ENCODE assay signal across 26 cellular contexts in genomic region chr2:222946700-222947278, GRCh38.
DNase-seq lines count a peak whose midpoint lies in the region; ATAC-seq, FAIRE-seq and TF ChIP-seq lines count a peak whose summit lies in the region.
"Had no signal": no experiment of that assay in that cellular context is flagged by ENCODE, and none has a peak within 500 bp of the region (broad histone marks: within the 10 kb centered on the region; RNA-seq: fewer than 3 reads in every experiment).

No MANE protein-coding gene starts in this region.

- no peaks in the 10 kb centered on the region for H3K9me2 ChIP-seq in SK-N-SH

- H3K4me3 ChIP-seq in SK-N-SH (ENCODE audit: low read depth in 2 of 2, low read length in 1 of 2) (no peak overlapping the region), astrocyte (ENCODE audit: insufficient read depth, low read depth, low read length) (no peak overlapping the region)
- H3K4me3 ChIP-seq: hepatocyte, prostate gland, vagina had no signal

- TF ChIP-seq EP300 in SK-N-SH (IDR thresholded peaks at IDR 0.05; ENCODE audit: borderline replicate concordance in 1 of 2, low read depth in 1 of 2, low read length in 1 of 2), result no peak

- H3K4me1 Mint-ChIP-seq in astrocyte (ENCODE audit: low read depth, unreplicated experiment), result peaks cover 63% of the 10 kb centered on the region
- peaks cover 15% of the 10 kb centered on the region for H3K4me1 Mint-ChIP-seq in activated CD4-positive, alpha-beta memory T cell treated with anti-CD3 and anti-CD28 coated beads for 36 hours (ENCODE audit: low read depth)
- H3K4me1 Mint-ChIP-seq: T-cell had no signal

- H3K36me3 Mint-ChIP-seq in astrocyte (ENCODE audit: low read depth, unreplicated experiment), result no peaks in the 10 kb centered on the region
- H3K36me3 Mint-ChIP-seq in activated CD4-positive, alpha-beta memory T cell treated with anti-CD3 and anti-CD28 coated beads for 36 hours, result peaks cover under 1% of the 10 kb centered on the region
- H3K36me3 Mint-ChIP-seq: activated naive CD8-positive, alpha-beta T cell had no signal

- 95% methylated on average over 6 of the region's 7 CpGs for WGBS in SK-N-SH (ENCODE audit: low lambda C conversion rate)

- H3K79me2 ChIP-seq in SK-N-SH (ENCODE audit: insufficient read depth) (no peaks in the 10 kb centered on the region), astrocyte (ENCODE audit: insufficient read depth, low read length) (no peaks in the 10 kb centered on the region)
- H3K79me2 ChIP-seq: hepatocyte had no signal

- DNase-seq in SK-N-SH (no peak), astrocyte (ENCODE audit: low read depth) (peak; percentile 30), left lobe of liver (ENCODE audit: low spot score) (no peak), NCI-H187 (lab: John Stamatoyannopoulos, UW) (no peak), MV-4-11 (lab: John Stamatoyannopoulos, UW) (no peak)
- no peak for DNase-seq in stimulated activated naive CD8-positive, alpha-beta T cell treated with anti-CD3 and anti-CD28 coated beads, Interleukin-15, Interleukin-2, amounts not matched to agents 100 U/mL and 50 U/mL, for 24 hours
- no peak for DNase-seq in activated CD4-positive, alpha-beta memory T cell treated with anti-CD3 and anti-CD28 coated beads for 36 hours
- DNase-seq: activated CD4-positive, alpha-beta memory T cell treated with anti-CD3 and anti-CD28 coated beads, Interleukin-2, amount 10 ng/mL, durations not matched to agents 7 days and 5 days; activated T-cell treated with anti-CD3 and anti-CD28 coated beads, Interleukin-2, amount 50 U/mL, for 4 hours; BE2C; Caco-2; GDM1; H9; KG1; NCI-H1092 treated with DMSO at 0.1 percent for 48 hours; NCI-H2081 treated with DMSO at 0.1 percent for 48 hours; NCI-H510A; Right ventricle myocardium superior; stimulated activated CD4-positive, alpha-beta T cell treated with anti-CD3 and anti-CD28 coated beads, Interleukin-4, amount 100 ng/mL, for 4 hours; T-cell had no signal

- no peak for FAIRE-seq in astrocyte (lab: Jason Lieb, UNC)

- H3K36me3 ChIP-seq in SK-N-SH (replicated peaks in 1 of 2; ENCODE audit: control insufficient read depth in 1 of 2, insufficient read depth in 2 of 2, low read length in 1 of 2) (peaks cover 0 to 2% of the 10 kb centered on the region in 2 experiments), astrocyte (ENCODE audit: insufficient read depth, low read length) (no peaks in the 10 kb centered on the region)
- H3K36me3 ChIP-seq: BE2C, prostate gland had no signal

- ATAC-seq in SK-N-SH treated with all-trans-retinoic acid at 6 μM for 48 hours (no peak), left lobe of liver (peak; percentile 29)
- ATAC-seq in stimulated activated naive CD8-positive, alpha-beta T cell treated with anti-CD3 and anti-CD28 coated beads, Interleukin-15, Interleukin-2, amounts not matched to agents 100 U/mL and 50 U/mL, for 24 hours, result peak; percentile 32
- ATAC-seq: activated T-cell treated with anti-CD3 and anti-CD28 coated beads, Interleukin-2, amount 50 U/mL, for 4 hours had no signal

- H3K4me3 Mint-ChIP-seq in astrocyte (ENCODE audit: unreplicated experiment), result no peak overlapping the region
- no peak overlapping the region for H3K4me3 Mint-ChIP-seq in activated CD4-positive, alpha-beta memory T cell treated with anti-CD3 and anti-CD28 coated beads for 36 hours
- H3K4me3 Mint-ChIP-seq: activated CD4-positive, alpha-beta memory T cell treated with anti-CD3 and anti-CD28 coated beads, Interleukin-2, amount 10 ng/mL, durations not matched to agents 7 days and 5 days; activated naive CD8-positive, alpha-beta T cell; activated T-cell treated with anti-CD3 and anti-CD28 coated beads, Interleukin-2, amount 50 U/mL, for 4 hours; H9; mesothelial cell of epicardium; T-cell had no signal

- H3K4me1 ChIP-seq in SK-N-SH (ENCODE audit: control insufficient read depth in 1 of 2, insufficient read depth in 2 of 2, low read depth in 1 of 2, low read length in 1 of 2), result peaks cover 4 to 33% of the 10 kb centered on the region in 2 experiments; a peak in 3 of 4 replicates
- peaks cover 9% of the 10 kb centered on the region for H3K4me1 ChIP-seq in astrocyte (ENCODE audit: insufficient read depth, low read length)
- H3K4me1 ChIP-seq: prostate gland had no signal

- H3K4me2 ChIP-seq in SK-N-SH (no peak overlapping the region), astrocyte (ENCODE audit: low read length) (no peak overlapping the region)
- H3K4me2 ChIP-seq: hepatocyte had no signal

- no peaks in the 10 kb centered on the region for H3K27me3 Mint-ChIP-seq in astrocyte (ENCODE audit: low read depth, unreplicated experiment)
- peaks cover 3% of the 10 kb centered on the region for H3K27me3 Mint-ChIP-seq in activated CD4-positive, alpha-beta memory T cell treated with anti-CD3 and anti-CD28 coated beads for 36 hours
- H3K27me3 Mint-ChIP-seq: activated naive CD8-positive, alpha-beta T cell; T-cell had no signal

- no peak for TF ChIP-seq RAD21 in SK-N-SH (IDR thresholded peaks at IDR 0.05; ENCODE audit: low read length)

- CTCF ChIA-PET in SK-N-SH (lab: Yijun Ruan, JAX), result interaction anchor here (1.3 to 3.4 kb wide), 4 partner anchors 15 to 256 kb away, joined by 4 to 11 read pairs (median 10); no protein-coding TSS in a partner anchor
- CTCF ChIA-PET in activated CD4-positive, alpha-beta memory T cell treated with anti-CD3 and anti-CD28 coated beads for 36 hours (lab: Charles Lee), result interaction anchor here (2.6 kb wide), 1 partner anchor 8 kb away, joined by 8 read pairs; no protein-coding TSS in a partner anchor

- no peaks in the 10 kb centered on the region for H4K20me1 ChIP-seq in SK-N-SH (ENCODE audit: insufficient read depth)
- H4K20me1 ChIP-seq in astrocyte (ENCODE audit: insufficient read depth, low read length), result no peaks in the 10 kb centered on the region

- peaks cover 26% of the 10 kb centered on the region for H3F3A ChIP-seq in SK-N-SH (replicated peaks; ENCODE audit: insufficient read depth)

- H3K27ac Mint-ChIP-seq in astrocyte (ENCODE audit: unreplicated experiment), result peak overlapping the region; percentile 78
- H3K27ac Mint-ChIP-seq in activated CD4-positive, alpha-beta memory T cell treated with anti-CD3 and anti-CD28 coated beads for 36 hours, result no peak overlapping the region
- H3K27ac Mint-ChIP-seq: activated CD4-positive, alpha-beta memory T cell treated with anti-CD3 and anti-CD28 coated beads, Interleukin-2, amount 10 ng/mL, durations not matched to agents 7 days and 5 days; activated naive CD8-positive, alpha-beta T cell; mesothelial cell of epicardium; T-cell had no signal

- TF ChIP-seq CTCF in SK-N-SH (IDR thresholded peaks at IDR 0.05) (no peak), astrocyte (IDR thresholded peaks at IDR 0.05; ENCODE audit: insufficient read depth, low read depth, low read length) (no peak)

- H3K9ac ChIP-seq in SK-N-SH (no peak overlapping the region), astrocyte (ENCODE audit: low read length) (no peak overlapping the region)

- H3K9me3 ChIP-seq in SK-N-SH (no peaks in the 10 kb centered on the region), astrocyte (ENCODE audit: insufficient read depth, low read depth, low read length) (no peaks in the 10 kb centered on the region)
- H3K9me3 ChIP-seq: BE2C, Caco-2, prostate gland, vagina had no signal

- intact Hi-C loops in activated CD4-positive, alpha-beta memory T cell treated with anti-CD3 and anti-CD28 coated beads for 36 hours (cut with micrococcal nuclease), result no loop called here

- H2AFZ ChIP-seq in SK-N-SH (ENCODE audit: low read depth), result no peak overlapping the region
- H2AFZ ChIP-seq in astrocyte (ENCODE audit: low read depth, low read length), result no peak overlapping the region
- H2AFZ ChIP-seq: hepatocyte had no signal

- H3K27me3 ChIP-seq in SK-N-SH (ENCODE audit: insufficient read depth) (no peaks in the 10 kb centered on the region), astrocyte (ENCODE audit: insufficient read depth, low read length) (no peaks in the 10 kb centered on the region)
- H3K27me3 ChIP-seq: BE2C, hepatocyte, vagina had no signal

- no peaks in the 10 kb centered on the region for H3K9me3 Mint-ChIP-seq in astrocyte (ENCODE audit: unreplicated experiment)
- no peaks in the 10 kb centered on the region for H3K9me3 Mint-ChIP-seq in activated CD4-positive, alpha-beta memory T cell treated with anti-CD3 and anti-CD28 coated beads for 36 hours
- H3K9me3 Mint-ChIP-seq: activated CD4-positive, alpha-beta memory T cell treated with anti-CD3 and anti-CD28 coated beads, Interleukin-2, amount 10 ng/mL, durations not matched to agents 7 days and 5 days; activated T-cell treated with anti-CD3 and anti-CD28 coated beads, Interleukin-2, amount 50 U/mL, for 4 hours; H9; mesothelial cell of epicardium; T-cell had no signal

- H3K27ac ChIP-seq in SK-N-SH (ENCODE audit: low read depth in 2 of 2, low read length in 1 of 2) (no peak overlapping the region), astrocyte (ENCODE audit: low read depth, low read length) (no peak overlapping the region)
- H3K27ac ChIP-seq: hepatocyte, prostate gland, vagina had no signal

- POLR2A ChIA-PET in SK-N-SH (lab: Yijun Ruan, JAX), result no interaction called here
- POLR2A ChIA-PET in activated CD4-positive, alpha-beta memory T cell treated with anti-CD3 and anti-CD28 coated beads for 36 hours (lab: Charles Lee), result no interaction called here

TF ChIP-seq in SK-N-SH, 30 proteins besides CTCF, POLR2A, EP300 and RAD21:
- TF ChIP-seq FOSL2 (IDR thresholded peaks at IDR 0.05; ENCODE audit: borderline replicate concordance, low read depth) (0 out of 2 replicates have a peak, but pooled peaks have one; percentile 6), NRF1 (IDR thresholded peaks at IDR 0.05; ENCODE audit: low read depth, low read length) (no peak)

TF ChIP-seq in SK-N-SH treated with all-trans-retinoic acid at 6 μM for 48 hours, 23 proteins besides CTCF, POLR2A, EP300 and RAD21 (continues in another document):
- TF ChIP-seq GLIS3 (CRISPR knock-in tag; IDR thresholded peaks at IDR 0.05), result no peak
- TF ChIP-seq ZC3H10 (CRISPR knock-in tag; IDR thresholded peaks at IDR 0.05), result no peak
- TF ChIP-seq BACH2 (CRISPR knock-in tag; IDR thresholded peaks at IDR 0.05; ENCODE audit: borderline replicate concordance), result no peak
- TF ChIP-seq CSDC2 (CRISPR knock-in tag; IDR thresholded peaks at IDR 0.05), result no peak
- TF ChIP-seq PATZ1 (CRISPR knock-in tag; IDR thresholded peaks at IDR 0.05; ENCODE audit: borderline replicate concordance), result no peak
